2 cellular contexts compared by ENCODE assay signal in the genomic region with DNA sequence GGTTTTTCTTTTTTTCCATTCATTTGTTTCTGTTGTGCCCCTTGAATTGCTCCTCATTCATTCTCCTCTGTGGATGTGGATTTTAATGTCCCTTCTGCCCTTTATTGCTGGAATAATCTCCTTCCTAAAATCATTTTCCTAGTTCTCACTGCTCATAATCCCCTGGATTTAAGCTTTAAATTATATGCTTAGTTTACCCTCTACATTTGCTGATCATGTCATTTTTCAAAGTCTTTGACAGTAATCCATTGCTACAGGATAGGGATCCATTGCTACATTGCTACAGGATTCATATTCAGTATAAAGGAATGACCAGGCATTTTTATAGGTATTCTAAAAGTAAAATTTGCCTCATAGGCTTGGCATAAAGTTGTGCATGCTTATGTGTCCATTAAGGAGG.
TF ChIP-seq lines count a peak whose summit lies in the region.

No MANE protein-coding gene starts in this region.

TF ChIP-seq in HepG2, 621 proteins besides CTCF, POLR2A, EP300 and RAD21:
- no peak for TF ChIP-seq GATAD2A (CRISPR knock-in tag; IDR thresholded peaks at IDR 0.05)
- no peak for TF ChIP-seq ZNF7 (CRISPR knock-in tag; IDR thresholded peaks at IDR 0.05)
- no peak for TF ChIP-seq ZNF33A (CRISPR knock-in tag; IDR thresholded peaks at IDR 0.05; ENCODE audit: borderline replicate concordance)
- no peak for TF ChIP-seq ZNF569 (CRISPR knock-in tag; IDR thresholded peaks at IDR 0.05; ENCODE audit: borderline replicate concordance)
- no peak for TF ChIP-seq MLLT10 (CRISPR knock-in tag; IDR thresholded peaks at IDR 0.05)
- peak; percentile 22; the same call in 1 of the 2 replicates for TF ChIP-seq MAFF (IDR thresholded peaks at IDR 0.05; ENCODE audit: low read depth, low read length)
- TF ChIP-seq MAFK (conservative IDR thresholded peaks at IDR 0.05 in 1 of 2, IDR thresholded peaks at IDR 0.05 in 1 of 2; ENCODE audit: low read length in 2 of 2) = peak; percentile 25 to 38; a peak in 3 of 4 replicates
TF ChIP-seq in HepG2: peak in this region for 2.

TF ChIP-seq in K562, 482 proteins besides CTCF, POLR2A, EP300 and RAD21:
- peak; percentile 57 for TF ChIP-seq ZNF316 (IDR thresholded peaks at IDR 0.05)
- no peak for TF ChIP-seq ZNF583 (CRISPR knock-in tag; IDR thresholded peaks at IDR 0.05)
- 0 out of 2 replicates have a peak, but pooled peaks have one; percentile 16 for TF ChIP-seq MAFG (tag; conservative IDR thresholded peaks at IDR 0.05)
TF ChIP-seq in K562: peak in this region for 2.
